17 cellular contexts compared by ENCODE assay signal in genomic region chr2:70616168-70616694, GRCh38.
DNase-seq lines count a peak whose midpoint lies in the region; ATAC-seq, FAIRE-seq and TF ChIP-seq lines count a peak whose summit lies in the region.
"Had no signal": no experiment of that assay in that cellular context is flagged by ENCODE, and none has a peak within 500 bp of the region (broad histone marks: within the 10 kb centered on the region; RNA-seq: fewer than 3 reads in every experiment).

No MANE protein-coding gene starts in this region.

- WGBS in upper lobe of left lung, 2 donors = 79% methylated on average over 6 of the region's 6 CpGs; no CpG with 5 or more reads in 1 of the 2 donors

- H3K27me3 ChIP-seq in KMS-11 (ENCODE audit: insufficient read depth, low read depth) (no peaks in the 10 kb centered on the region), upper lobe of left lung (no peaks in the 10 kb centered on the region)
- H3K27me3 ChIP-seq: BLaER1 had no signal

- peak; percentile 95 for ATAC-seq in esophagus mucosa
- peak in 1 of 2 donors; percentile 59 for ATAC-seq in upper lobe of left lung (ENCODE audit: low FRiP score in 2 of 2)
- ATAC-seq in HG02571 (IDR thresholded peaks at IDR 0.05; ENCODE audit: unreplicated experiment) = no peak
- ATAC-seq: activated naive CD8-positive, alpha-beta T cell treated with anti-CD3 and anti-CD28 coated beads, Interleukin-2, amount 50 U/mL, for 24 hours had no signal

- peak; percentile 2 for DNase-seq in NCI-H774 (lab: John Stamatoyannopoulos, UW)
- peak; percentile 29 to 65 for DNase-seq in upper lobe of left lung
- no peak for DNase-seq in EL
- no peak for DNase-seq in HTR-8/SVneo (ENCODE audit: insufficient read length, low spot score)
- DNase-seq: activated CD4-positive, alpha-beta memory T cell treated with anti-CD3 and anti-CD28 coated beads, Interleukin-2, amount 10 ng/mL, durations not matched to agents 7 days and 5 days; activated naive CD8-positive, alpha-beta T cell treated with anti-CD3 and anti-CD28 coated beads, Interleukin-2, amount 50 U/mL, for 24 hours; caudate nucleus; immature natural killer cell; NCI-H1436 treated with DMSO at 0.1 percent for 48 hours; occipital lobe; stimulated activated naive CD4-positive, alpha-beta T cell treated with Interleukin-2 at 50 U/mL for 16 hours had no signal

- H3K36me3 ChIP-seq in KMS-11 (ENCODE audit: insufficient read depth) (no peaks in the 10 kb centered on the region), upper lobe of left lung (no peaks in the 10 kb centered on the region)
- H3K36me3 ChIP-seq: BLaER1 had no signal

- no peaks in the 10 kb centered on the region for H4K20me1 ChIP-seq in KMS-11 (ENCODE audit: insufficient read depth)
- H4K20me1 ChIP-seq: BLaER1 had no signal

- TF ChIP-seq EP300 in upper lobe of left lung (IDR thresholded peaks at IDR 0.05) = no peak

- TF ChIP-seq CTCF in KMS-11 (conservative IDR thresholded peaks at IDR 0.05; ENCODE audit: low read depth, low read length) = no peak
- TF ChIP-seq CTCF in upper lobe of left lung (IDR thresholded peaks at IDR 0.05) = no peak

- H2AFZ ChIP-seq in KMS-11 (ENCODE audit: low read depth) = no peak overlapping the region

- peak overlapping the region; percentile 38; the same call in 1 of the 2 replicates for H3K9ac ChIP-seq in KMS-11
- H3K9ac ChIP-seq: BLaER1 had no signal

- H3K4me2 ChIP-seq in KMS-11 = peak overlapping the region; percentile 44
- H3K4me2 ChIP-seq: BLaER1 had no signal

- FAIRE-seq in HTR-8/SVneo (lab: Jason Lieb, UNC) = no peak
- FAIRE-seq: frontal cortex, H54 had no signal

- no peak for TF ChIP-seq POLR2A in upper lobe of left lung (IDR thresholded peaks at IDR 0.05)

- H3K4me1 ChIP-seq in KMS-11 (ENCODE audit: low read depth, poor library complexity, severe bottlenecking) (peaks cover 71% of the 10 kb centered on the region), upper lobe of left lung (no peaks in the 10 kb centered on the region)

- H3K4me3 ChIP-seq in KMS-11 (IDR thresholded peaks at IDR 0.05; ENCODE audit: insufficient read depth, low read depth, low read length) (peak overlapping the region; percentile 60), upper lobe of left lung (no peak overlapping the region)
- H3K4me3 ChIP-seq: BLaER1 had no signal

- H3K79me2 ChIP-seq in KMS-11 (ENCODE audit: insufficient read depth, low read depth) = no peaks in the 10 kb centered on the region

- H3K9me3 ChIP-seq in upper lobe of left lung = no peaks in the 10 kb centered on the region
- H3K9me3 ChIP-seq: BLaER1 had no signal

- H3K27ac ChIP-seq in KMS-11 (peak overlapping the region; percentile 79), upper lobe of left lung (no peak overlapping the region)
- H3K27ac ChIP-seq: BLaER1 had no signal

Comparison
In these comparisons a context has a peak if more than half of its experiments do, and no peak if none do; other contexts are left out.
1. DNase-seq: peak in NCI-H774 (single experiment) and upper lobe of left lung (2 of 2); none in EL (single experiment) and HTR-8/SVneo (single experiment).